8 cellular contexts compared by ENCODE assay signal in genomic region chr3:61847784-61848462, GRCh38.
DNase-seq lines count a peak whose midpoint lies in the region; ATAC-seq and TF ChIP-seq lines count a peak whose summit lies in the region.

No MANE protein-coding gene starts in this region.

- in situ Hi-C loops in IMR-90 (cut with MboI; ENCODE audit: low sequenced_read_pairs), result no loop called here

- H3K36me3 Mint-ChIP-seq in endodermal cell (ENCODE audit: low read depth), result no peaks in the 10 kb centered on the region
- no peaks in the 10 kb centered on the region for H3K36me3 Mint-ChIP-seq in activated T-helper 2 cell treated with anti-CD3 and anti-CD28 coated beads, Interferon-gamma antibody, Interleukin-2, Interleukin-4, amounts not matched to agents 10 μg/mL and 5 μg/mL and 100 μg/mL, durations not matched to agents 14 hours and 24 hours and 36 hours (ENCODE audit: low read depth)

- H2AK5ac ChIP-seq in IMR-90 (ENCODE audit: low read depth, low read length), result peak overlapping the region; percentile 45; the same call in 1 of the 2 replicates

- H2AFZ ChIP-seq in IMR-90 (replicated peaks; ENCODE audit: low read length, poor library complexity), result no peak overlapping the region

- DNase-seq in IMR-90, result no peak
- DNase-seq in endodermal cell, result peak; percentile 74
- DNase-seq in left lobe of liver (ENCODE audit: low spot score), result peak; percentile 81
- no peak for DNase-seq in activated T-helper 2 cell treated with anti-CD3 and anti-CD28 coated beads, Interferon-gamma antibody, Interleukin-2, Interleukin-4, amounts not matched to agents 10 μg/mL and 5 μg/mL and 100 μg/mL, durations not matched to agents 14 hours and 24 hours and 36 hours (ENCODE audit: low spot score)
- no peak for DNase-seq in SK-N-DZ (ENCODE audit: low spot score)
- DNase-seq in HT-29 (ENCODE audit: low spot score), result no peak
- no peak for DNase-seq in DMS 273 treated with DMSO at 0.1 percent for 48 hours (lab: John Stamatoyannopoulos, UW)

- no peak for TF ChIP-seq RAD21 in IMR-90 (IDR thresholded peaks at IDR 0.05; ENCODE audit: low read length)

- H2BK15ac ChIP-seq in IMR-90 (ENCODE audit: low read depth, low read length), result no peak overlapping the region; the same call in 2 of the 3 replicates

- H3K4ac ChIP-seq in IMR-90 (ENCODE audit: low read depth, low read length), result peak overlapping the region; percentile 41

- H2BK20ac ChIP-seq in IMR-90 (ENCODE audit: low read depth, low read length), result no peak overlapping the region

- H4K8ac ChIP-seq in IMR-90 (ENCODE audit: low read depth in 2 of 2, low read length in 2 of 2), result no peak overlapping the region

- POLR2A ChIA-PET in IMR-90 (lab: Charles Lee; ENCODE audit: unreplicated experiment), result no interaction called here

- peak; percentile 37 for ATAC-seq in IMR-90 (ENCODE audit: low read depth)
- ATAC-seq in left lobe of liver, result peak; percentile 93

- no peak overlapping the region for H4K5ac ChIP-seq in IMR-90 (ENCODE audit: low read depth, low read length)

- peaks cover 22 to 45% of the 10 kb centered on the region in 2 experiments for H3K79me1 ChIP-seq in IMR-90 (ENCODE audit: low read depth in 1 of 2, low read length in 2 of 2)

- H3K9me1 ChIP-seq in IMR-90 (ENCODE audit: insufficient read depth, low read length), result peaks cover 4% of the 10 kb centered on the region

- H3K9ac ChIP-seq in IMR-90 (ENCODE audit: low read depth, low read length) (no peak overlapping the region), endodermal cell (ENCODE audit: extremely low read depth, low read length, poor library complexity, severe bottlenecking) (no peak overlapping the region), stomach smooth muscle (ENCODE audit: low read length in 2 of 2) (no peak overlapping the region)

- H3K23ac ChIP-seq in IMR-90 (ENCODE audit: low read depth, low read length), result peak overlapping the region; percentile 8; the same call in 1 of the 2 replicates

- WGBS in IMR-90 (ENCODE audit: extremely low coverage in 2 of 2, insufficient read length in 1 of 2), 2 experiments, result no CpG with 5 or more reads among the region's 7 CpGs
- WGBS in endodermal cell (ENCODE audit: insufficient coverage in 1 of 2, insufficient read length in 1 of 2), 2 experiments, result 50 to 73% methylated on average over 5 to 7 of the region's 7 CpGs

- peaks cover 12% of the 10 kb centered on the region; the same call in 1 of the 2 replicates for H4K20me1 ChIP-seq in IMR-90 (ENCODE audit: insufficient read depth, low read length)

- no peaks in the 10 kb centered on the region for H3K9me3 Mint-ChIP-seq in endodermal cell
- no peaks in the 10 kb centered on the region for H3K9me3 Mint-ChIP-seq in activated T-helper 2 cell treated with anti-CD3 and anti-CD28 coated beads, Interferon-gamma antibody, Interleukin-2, Interleukin-4, amounts not matched to agents 10 μg/mL and 5 μg/mL and 100 μg/mL, durations not matched to agents 14 hours and 24 hours and 36 hours

- no peak overlapping the region for H4K91ac ChIP-seq in IMR-90 (ENCODE audit: insufficient read depth, low read depth, low read length)

- peaks cover 14% of the 10 kb centered on the region for H3K4me1 ChIP-seq in IMR-90 (ENCODE audit: control insufficient read depth, insufficient read depth, low read length)
- H3K4me1 ChIP-seq in endodermal cell (ENCODE audit: control insufficient read depth, insufficient read depth, low read length), result no peaks in the 10 kb centered on the region
- peaks cover 12% of the 10 kb centered on the region for H3K4me1 ChIP-seq in stomach smooth muscle (ENCODE audit: control insufficient read depth, insufficient read depth, low read length)

- no TSS peak for BruUV-seq in IMR-90 (replicated peaks; lab: Mats Ljungman, UMichigan)

- H2BK5ac ChIP-seq in IMR-90 (ENCODE audit: low read depth, low read length, poor library complexity, severe bottlenecking), result no peak overlapping the region

- H3K56ac ChIP-seq in IMR-90 (ENCODE audit: extremely low read depth, insufficient read depth, low read length), result no peak overlapping the region

- H3K27ac ChIP-seq in IMR-90 (ENCODE audit: insufficient read depth, low read length), result no peak overlapping the region
- no peak overlapping the region for H3K27ac ChIP-seq in endodermal cell (ENCODE audit: low read depth, low read length)
- H3K27ac ChIP-seq in stomach smooth muscle (ENCODE audit: low read length), result peak overlapping the region; percentile 72

- intact Hi-C loops in IMR-90 (cut with micrococcal nuclease), result no loop called here
- intact Hi-C loops in activated T-helper 2 cell treated with anti-CD3 and anti-CD28 coated beads, Interferon-gamma antibody, Interleukin-2, Interleukin-4, amounts not matched to agents 10 μg/mL and 5 μg/mL and 100 μg/mL, durations not matched to agents 14 hours and 24 hours and 36 hours (cut with micrococcal nuclease), result no loop called here

- H3K4me3 Mint-ChIP-seq in endodermal cell, result peak overlapping the region; percentile 14
- H3K4me3 Mint-ChIP-seq in activated T-helper 2 cell treated with anti-CD3 and anti-CD28 coated beads, Interferon-gamma antibody, Interleukin-2, Interleukin-4, amounts not matched to agents 10 μg/mL and 5 μg/mL and 100 μg/mL, durations not matched to agents 14 hours and 24 hours and 36 hours (ENCODE audit: low read depth), result no peak overlapping the region

- 0 out of 2 replicates have a peak overlapping the region, but pooled peaks have one; percentile 11 for H2BK120ac ChIP-seq in IMR-90 (ENCODE audit: low read depth, low read length)

- H3K4me1 Mint-ChIP-seq in endodermal cell, result peaks cover 39% of the 10 kb centered on the region
- H3K4me1 Mint-ChIP-seq in activated T-helper 2 cell treated with anti-CD3 and anti-CD28 coated beads, Interferon-gamma antibody, Interleukin-2, Interleukin-4, amounts not matched to agents 10 μg/mL and 5 μg/mL and 100 μg/mL, durations not matched to agents 14 hours and 24 hours and 36 hours (ENCODE audit: low read depth), result no peaks in the 10 kb centered on the region

- no peak for TF ChIP-seq POLR2A in IMR-90 (IDR thresholded peaks at IDR 0.05; ENCODE audit: low read depth, low read length)

- H3K4me2 ChIP-seq in IMR-90 (ENCODE audit: low read depth, low read length), result peak overlapping the region; percentile 32; the same call in 1 of the 2 replicates

- dilution Hi-C loops in IMR-90 (cut with HindIII; ENCODE audit: low sequenced_read_pairs, unreplicated experiment), result no loop called here

- CTCF ChIA-PET in IMR-90 (lab: Yijun Ruan, JAX), result no interaction called here

- no peaks in the 10 kb centered on the region for H3K27me3 Mint-ChIP-seq in endodermal cell (ENCODE audit: insufficient read depth)
- no peaks in the 10 kb centered on the region for H3K27me3 Mint-ChIP-seq in activated T-helper 2 cell treated with anti-CD3 and anti-CD28 coated beads, Interferon-gamma antibody, Interleukin-2, Interleukin-4, amounts not matched to agents 10 μg/mL and 5 μg/mL and 100 μg/mL, durations not matched to agents 14 hours and 24 hours and 36 hours (ENCODE audit: low read depth)

- peak overlapping the region; percentile 60 for H3K14ac ChIP-seq in IMR-90 (replicated peaks; ENCODE audit: low read depth, low read length)

- H3K27ac Mint-ChIP-seq in endodermal cell, result peak overlapping the region; percentile 83
- H3K27ac Mint-ChIP-seq in activated T-helper 2 cell treated with anti-CD3 and anti-CD28 coated beads, Interferon-gamma antibody, Interleukin-2, Interleukin-4, amounts not matched to agents 10 μg/mL and 5 μg/mL and 100 μg/mL, durations not matched to agents 14 hours and 24 hours and 36 hours, result no peak overlapping the region

- H3K27me3 ChIP-seq in IMR-90 (ENCODE audit: control insufficient read depth, insufficient read depth, low read length), result no peaks in the 10 kb centered on the region
- H3K27me3 ChIP-seq in endodermal cell (ENCODE audit: control insufficient read depth, insufficient read depth, low read length, poor library complexity, severe bottlenecking), result no peaks in the 10 kb centered on the region
- H3K27me3 ChIP-seq in stomach smooth muscle (ENCODE audit: control insufficient read depth in 1 of 2, insufficient read depth in 2 of 2, low read length in 2 of 2), result no peaks in the 10 kb centered on the region

- H3K18ac ChIP-seq in IMR-90 (ENCODE audit: low read depth, low read length), result no peak overlapping the region

- H3K9me3 ChIP-seq in IMR-90 (ENCODE audit: control insufficient read depth, insufficient read depth, low read length) (no peaks in the 10 kb centered on the region), endodermal cell (ENCODE audit: control insufficient read depth, low read length) (no peaks in the 10 kb centered on the region), stomach smooth muscle (ENCODE audit: control insufficient read depth in 2 of 2, low read length in 2 of 2) (no peaks in the 10 kb centered on the region)

- H3K36me3 ChIP-seq in IMR-90 (ENCODE audit: control insufficient read depth, insufficient read depth, low read length), result no peaks in the 10 kb centered on the region
- no peaks in the 10 kb centered on the region for H3K36me3 ChIP-seq in endodermal cell (ENCODE audit: control insufficient read depth, insufficient read depth, low read length)
- H3K36me3 ChIP-seq in stomach smooth muscle (ENCODE audit: control insufficient read depth in 2 of 2, insufficient read depth in 2 of 2, low read length in 2 of 2), result no peaks in the 10 kb centered on the region

- no peak overlapping the region for H2AK9ac ChIP-seq in IMR-90 (replicated peaks; ENCODE audit: low read depth, low read length, poor library complexity)

- H3K4me3 ChIP-seq in IMR-90 (ENCODE audit: insufficient read depth, low read depth, low read length), result no peak overlapping the region
- no peak overlapping the region for H3K4me3 ChIP-seq in endodermal cell (ENCODE audit: low read length)
- H3K4me3 ChIP-seq in stomach smooth muscle (ENCODE audit: low read length in 2 of 2), result peak overlapping the region in 1 of 2 donors; percentile 50

- TF ChIP-seq CTCF in IMR-90 (conservative IDR thresholded peaks at IDR 0.05; ENCODE audit: low read depth, low read length), result no peak
- TF ChIP-seq CTCF in endodermal cell (conservative IDR thresholded peaks at IDR 0.05), result no peak

TF ChIP-seq in IMR-90, 13 proteins besides CTCF, POLR2A, EP300 and RAD21 (continues in another document):
- no peak for TF ChIP-seq MAZ (IDR thresholded peaks at IDR 0.05; ENCODE audit: borderline replicate concordance, low read depth, low read length)
- no peak for TF ChIP-seq ELK1 (IDR thresholded peaks at IDR 0.05; ENCODE audit: borderline replicate concordance, low read depth, low read length)
- TF ChIP-seq SMC3 (IDR thresholded peaks at IDR 0.05; ENCODE audit: low read depth, low read length), result no peak
- no peak for TF ChIP-seq MXI1 (IDR thresholded peaks at IDR 0.05; ENCODE audit: borderline replicate concordance, low read depth, low read length)
- TF ChIP-seq CHD1 (IDR thresholded peaks at IDR 0.05; ENCODE audit: low read depth, low read length), result no peak

Comparison
In these comparisons a context has a peak if more than half of its experiments do, and no peak if none do; other contexts are left out.
1. DNase-seq: peak in endodermal cell (single experiment) and left lobe of liver (single experiment); none in IMR-90 (single experiment), activated T-helper 2 cell treated with anti-CD3 and anti-CD28 coated beads, Interferon-gamma antibody, Interleukin-2, Interleukin-4, amounts not matched to agents 10 μg/mL and 5 μg/mL and 100 μg/mL, durations not matched to agents 14 hours and 24 hours and 36 hours (single experiment), SK-N-DZ (single experiment), HT-29 (single experiment) and DMS 273 treated with DMSO at 0.1 percent for 48 hours (single experiment).